25 cellular contexts compared by ENCODE assay signal in genomic region chr2:195312662-195313061, GRCh38.
DNase-seq lines count a peak whose midpoint lies in the region; ATAC-seq and TF ChIP-seq lines count a peak whose summit lies in the region.
"Had no signal": no experiment of that assay in that cellular context is flagged by ENCODE, and none has a peak within 500 bp of the region (broad histone marks: within the 10 kb centered on the region; RNA-seq: fewer than 3 reads in every experiment).

No MANE protein-coding gene starts in this region.

- no peak for ATAC-seq in IMR-90 (ENCODE audit: low read depth)
- no peak for ATAC-seq in naive thymus-derived CD8-positive, alpha-beta T cell
- ATAC-seq: left colon had no signal

- H4K8ac ChIP-seq in IMR-90 (ENCODE audit: low read depth in 2 of 2, low read length in 2 of 2): no peak overlapping the region

- H3K27ac ChIP-seq in IMR-90 (ENCODE audit: insufficient read depth, low read length) (no peak overlapping the region), OCI-LY3 (ENCODE audit: low read length) (no peak overlapping the region), vagina (no peak overlapping the region), WERI-Rb-1 (no peak overlapping the region)
- H3K27ac ChIP-seq: 22Rv1, prostate gland, transverse colon had no signal

- H3K9ac ChIP-seq in IMR-90 (ENCODE audit: low read depth, low read length) (no peak overlapping the region), OCI-LY3 (ENCODE audit: low read length) (no peak overlapping the region)
- H3K9ac ChIP-seq: BLaER1 treated with 17β-estradiol and CSF1 and Interleukin-3, amounts not matched to agents 10 nM and 100 nM had no signal

- no peak overlapping the region for H2AK9ac ChIP-seq in IMR-90 (replicated peaks; ENCODE audit: low read depth, low read length, poor library complexity)

- TF ChIP-seq POLR2A in IMR-90 (IDR thresholded peaks at IDR 0.05; ENCODE audit: low read depth, low read length) (no peak), vagina (IDR thresholded peaks at IDR 0.05) (no peak)

- BruUV-seq in IMR-90 (replicated peaks; lab: Mats Ljungman, UMichigan): no TSS peak

- H3K23ac ChIP-seq in IMR-90 (ENCODE audit: low read depth, low read length): no peak overlapping the region

- H4K20me1 ChIP-seq in IMR-90 (ENCODE audit: insufficient read depth, low read length): no peaks in the 10 kb centered on the region
- H4K20me1 ChIP-seq in OCI-LY3 (ENCODE audit: insufficient read depth, low read length): no peaks in the 10 kb centered on the region
- H4K20me1 ChIP-seq: BLaER1 treated with 17β-estradiol and CSF1 and Interleukin-3, amounts not matched to agents 10 nM and 100 nM had no signal

- no peak overlapping the region; the same call in 1 of the 2 replicates for H2AK5ac ChIP-seq in IMR-90 (ENCODE audit: low read depth, low read length)

- H3K4me1 ChIP-seq in IMR-90 (ENCODE audit: control insufficient read depth, insufficient read depth, low read length) (no peaks in the 10 kb centered on the region), OCI-LY3 (ENCODE audit: low read length) (peaks cover 11% of the 10 kb centered on the region), vagina (no peaks in the 10 kb centered on the region)
- H3K4me1 ChIP-seq: prostate gland, transverse colon had no signal

- CTCF ChIA-PET in IMR-90 (lab: Yijun Ruan, JAX): no interaction called here

- H3K36me3 ChIP-seq in IMR-90 (ENCODE audit: control insufficient read depth, insufficient read depth, low read length): no peaks in the 10 kb centered on the region
- no peaks in the 10 kb centered on the region for H3K36me3 ChIP-seq in OCI-LY3 (replicated peaks; ENCODE audit: low read depth, low read length)
- H3K36me3 ChIP-seq in vagina: no peaks in the 10 kb centered on the region
- no peaks in the 10 kb centered on the region for H3K36me3 ChIP-seq in WERI-Rb-1
- H3K36me3 ChIP-seq: BLaER1 treated with 17β-estradiol and CSF1 and Interleukin-3, amounts not matched to agents 10 nM and 100 nM; prostate gland; transverse colon had no signal

- no peak overlapping the region for H3K4me2 ChIP-seq in IMR-90 (ENCODE audit: low read depth, low read length)
- no peak overlapping the region for H3K4me2 ChIP-seq in OCI-LY3 (ENCODE audit: low read length)

- H3K27me3 ChIP-seq in IMR-90 (ENCODE audit: control insufficient read depth, insufficient read depth, low read length): no peaks in the 10 kb centered on the region
- no peaks in the 10 kb centered on the region for H3K27me3 ChIP-seq in OCI-LY3 (ENCODE audit: low read depth, low read length)
- H3K27me3 ChIP-seq in vagina: no peaks in the 10 kb centered on the region
- H3K27me3 ChIP-seq in WERI-Rb-1 (ENCODE audit: insufficient read depth, low read depth, severe bottlenecking): no peaks in the 10 kb centered on the region
- H3K27me3 ChIP-seq: BLaER1 treated with 17β-estradiol and CSF1 and Interleukin-3, amounts not matched to agents 10 nM and 100 nM; transverse colon had no signal

- H4K91ac ChIP-seq in IMR-90 (ENCODE audit: insufficient read depth, low read depth, low read length): no peak overlapping the region

- POLR2A ChIA-PET in IMR-90 (lab: Charles Lee; ENCODE audit: unreplicated experiment): no interaction called here
- POLR2A ChIA-PET in naive thymus-derived CD8-positive, alpha-beta T cell (lab: Charles Lee): no interaction called here

- TF ChIP-seq RAD21 in IMR-90 (IDR thresholded peaks at IDR 0.05; ENCODE audit: low read length): no peak

- dilution Hi-C loops in IMR-90 (cut with HindIII; ENCODE audit: low sequenced_read_pairs, unreplicated experiment): no loop called here

- H3K79me2 ChIP-seq in OCI-LY3 (ENCODE audit: low read length): no peaks in the 10 kb centered on the region

- no peak overlapping the region for H3K56ac ChIP-seq in IMR-90 (ENCODE audit: extremely low read depth, insufficient read depth, low read length)

- DNase-seq in DMS 273 (lab: John Stamatoyannopoulos, UW; ENCODE audit: unreplicated experiment) (peak; percentile 13), DMS 273 treated with DMSO at 0.1 percent for 48 hours (lab: John Stamatoyannopoulos, UW) (no peak), IMR-90 (peak; percentile 2), fibroblast of villous mesenchyme (ENCODE audit: low read depth) (peak; percentile 4), vagina (ENCODE audit: extremely low spot score in 2 of 2) (no peak), WERI-Rb-1 (no peak)
- DNase-seq in naive thymus-derived CD8-positive, alpha-beta T cell: no peak
- DNase-seq: activated CD4-positive, CD25-positive, alpha-beta regulatory T cell treated with anti-CD3 and anti-CD28 coated beads, Interleukin-2, amount 50 U/mL, for 72 hours; DMS53; effector memory CD4-positive, alpha-beta T cell; glutamatergic neuron; left colon; NCI-H1694; NCI-H345; SHP77 treated with DMSO at 0.1 percent for 48 hours; stimulated activated CD4-positive, alpha-beta T cell treated with anti-CD3 and anti-CD28 coated beads, Interleukin-2, amount 100 ng/mL, for 24 hours; stimulated activated naive CD4-positive, alpha-beta T cell treated with Interleukin-2 at 50 U/mL for 16 hours; transverse colon had no signal

- TF ChIP-seq CTCF in IMR-90 (conservative IDR thresholded peaks at IDR 0.05; ENCODE audit: low read depth, low read length) (no peak), OCI-LY3 (IDR thresholded peaks at IDR 0.05; ENCODE audit: low read depth, low read length) (peak; percentile 28), fibroblast of villous mesenchyme (IDR thresholded peaks at IDR 0.05; ENCODE audit: insufficient read depth, low read depth, low read length) (peak; percentile 5), vagina (IDR thresholded peaks at IDR 0.05) (no peak), WERI-Rb-1 (IDR thresholded peaks at IDR 0.05; ENCODE audit: low read depth, low read length) (no peak)

- 0 out of 2 replicates have a peak, but pooled peaks cover 3% of the 10 kb centered on the region for H3K9me1 ChIP-seq in IMR-90 (ENCODE audit: insufficient read depth, low read length)

- H3K4me3 ChIP-seq in IMR-90 (ENCODE audit: insufficient read depth, low read depth, low read length) (no peak overlapping the region), OCI-LY3 (ENCODE audit: low read length) (no peak overlapping the region), fibroblast of villous mesenchyme (ENCODE audit: low read depth, low read length) (no peak overlapping the region), vagina (no peak overlapping the region), WERI-Rb-1 (ENCODE audit: low read depth, low read length) (no peak overlapping the region)
- H3K4me3 ChIP-seq: BLaER1 treated with 17β-estradiol and CSF1 and Interleukin-3, amounts not matched to agents 10 nM and 100 nM; prostate gland; transverse colon had no signal

- H2BK5ac ChIP-seq in IMR-90 (ENCODE audit: low read depth, low read length, poor library complexity, severe bottlenecking): no peak overlapping the region

- H3K18ac ChIP-seq in IMR-90 (ENCODE audit: low read depth, low read length): no peak overlapping the region

- H3K9me3 Mint-ChIP-seq in naive thymus-derived CD8-positive, alpha-beta T cell: no peaks in the 10 kb centered on the region
- H3K9me3 Mint-ChIP-seq: mesothelial cell of epicardium, neural crest cell had no signal

- H3K4me3 Mint-ChIP-seq in naive thymus-derived CD8-positive, alpha-beta T cell: no peak overlapping the region
- H3K4me3 Mint-ChIP-seq: activated naive CD8-positive, alpha-beta T cell; mesothelial cell of epicardium; neural crest cell had no signal

- H2AFZ ChIP-seq in IMR-90 (replicated peaks; ENCODE audit: low read length, poor library complexity) (no peak overlapping the region), OCI-LY3 (ENCODE audit: low read depth, low read length) (no peak overlapping the region)

- H3K4ac ChIP-seq in IMR-90 (ENCODE audit: low read depth, low read length): no peak overlapping the region

- no peaks in the 10 kb centered on the region for H3K79me1 ChIP-seq in IMR-90 (ENCODE audit: low read depth in 1 of 2, low read length in 2 of 2)

- H3K27ac Mint-ChIP-seq in naive thymus-derived CD8-positive, alpha-beta T cell: no peak overlapping the region
- H3K27ac Mint-ChIP-seq: activated naive CD8-positive, alpha-beta T cell; mesothelial cell of epicardium had no signal

- peaks cover 0 to 7% (median 4%) of the 10 kb centered on the region in 4 donors for H3K4me1 Mint-ChIP-seq in naive thymus-derived CD8-positive, alpha-beta T cell
- H3K4me1 Mint-ChIP-seq: neural crest cell had no signal

- no peaks in the 10 kb centered on the region for H3K36me3 Mint-ChIP-seq in naive thymus-derived CD8-positive, alpha-beta T cell
- H3K36me3 Mint-ChIP-seq: activated naive CD8-positive, alpha-beta T cell; mesothelial cell of epicardium had no signal

- in situ Hi-C loops in IMR-90 (cut with MboI; ENCODE audit: low sequenced_read_pairs): loop anchor here (25.0 kb wide), 1 partner anchor 350 kb away; the partner anchor contains the start of gene SLC39A10

- H4K5ac ChIP-seq in IMR-90 (ENCODE audit: low read depth, low read length): no peak overlapping the region

- no peak overlapping the region for H2BK15ac ChIP-seq in IMR-90 (ENCODE audit: low read depth, low read length)

- intact Hi-C loops in IMR-90 (cut with micrococcal nuclease) (no loop called here), vagina (cut with DNase I) (no loop called here)

- H3K27me3 Mint-ChIP-seq in naive thymus-derived CD8-positive, alpha-beta T cell: no peaks in the 10 kb centered on the region

- H3K14ac ChIP-seq in IMR-90 (replicated peaks; ENCODE audit: low read depth, low read length): no peak overlapping the region

- no CpG with 5 or more reads among the region's 4 CpGs for WGBS in IMR-90 (ENCODE audit: extremely low coverage in 2 of 2, insufficient read length in 1 of 2), 2 experiments

- H3K9me3 ChIP-seq in IMR-90 (ENCODE audit: control insufficient read depth, insufficient read depth, low read length) (no peaks in the 10 kb centered on the region), OCI-LY3 (ENCODE audit: insufficient read depth, low read length) (no peaks in the 10 kb centered on the region), vagina (no peaks in the 10 kb centered on the region), WERI-Rb-1 (ENCODE audit: severe bottlenecking) (no peaks in the 10 kb centered on the region)
- H3K9me3 ChIP-seq: prostate gland, transverse colon had no signal

- 0 out of 2 replicates have a peak overlapping the region, but pooled peaks have one; percentile 18 for H2BK20ac ChIP-seq in IMR-90 (ENCODE audit: low read depth, low read length)

- no peak overlapping the region for H2BK120ac ChIP-seq in IMR-90 (ENCODE audit: low read depth, low read length)

TF ChIP-seq in IMR-90, 13 proteins besides CTCF, POLR2A, EP300 and RAD21 (continues in another document):
- TF ChIP-seq FOS (IDR thresholded peaks at IDR 0.05; ENCODE audit: low read depth, low read length) (no peak), CEBPB (IDR thresholded peaks at IDR 0.05; ENCODE audit: low read depth, low read length) (no peak), NFE2L2 (IDR thresholded peaks at IDR 0.05; ENCODE audit: low read depth, low read length) (no peak), CHD1 (IDR thresholded peaks at IDR 0.05; ENCODE audit: low read depth, low read length) (no peak), MXI1 (IDR thresholded peaks at IDR 0.05; ENCODE audit: borderline replicate concordance, low read depth, low read length) (no peak), RCOR1 (IDR thresholded peaks at IDR 0.05; ENCODE audit: insufficient replicate concordance, low read length) (no peak)

Comparison
In these comparisons a context has a peak if more than half of its experiments do, and no peak if none do; other contexts are left out.
1. DNase-seq: peak in DMS 273 (single experiment), IMR-90 (single experiment) and fibroblast of villous mesenchyme (single experiment); none in DMS 273 treated with DMSO at 0.1 percent for 48 hours (single experiment), vagina (0 of 2), naive thymus-derived CD8-positive, alpha-beta T cell (0 of 10) and WERI-Rb-1 (single experiment).
2. CTCF ChIP-seq: peak in OCI-LY3 (single experiment) and fibroblast of villous mesenchyme (single experiment); none in IMR-90 (single experiment), vagina (0 of 3) and WERI-Rb-1 (single experiment).